ENCODE assay signal across 3 cellular contexts in genomic region chr5:165642366-165642765, GRCh38.
"Had no signal": no experiment of that assay in that cellular context is flagged by ENCODE, and none has a peak within 500 bp of the region (broad histone marks: within the 10 kb centered on the region; RNA-seq: fewer than 3 reads in every experiment).

No MANE protein-coding gene starts in this region.

- DNase-seq: GDM1, GF-D8 had no signal

- H3K4me3 ChIP-seq: GM12878 had no signal
